ENCODE assay signal across 8 cellular contexts in the genomic region with DNA sequence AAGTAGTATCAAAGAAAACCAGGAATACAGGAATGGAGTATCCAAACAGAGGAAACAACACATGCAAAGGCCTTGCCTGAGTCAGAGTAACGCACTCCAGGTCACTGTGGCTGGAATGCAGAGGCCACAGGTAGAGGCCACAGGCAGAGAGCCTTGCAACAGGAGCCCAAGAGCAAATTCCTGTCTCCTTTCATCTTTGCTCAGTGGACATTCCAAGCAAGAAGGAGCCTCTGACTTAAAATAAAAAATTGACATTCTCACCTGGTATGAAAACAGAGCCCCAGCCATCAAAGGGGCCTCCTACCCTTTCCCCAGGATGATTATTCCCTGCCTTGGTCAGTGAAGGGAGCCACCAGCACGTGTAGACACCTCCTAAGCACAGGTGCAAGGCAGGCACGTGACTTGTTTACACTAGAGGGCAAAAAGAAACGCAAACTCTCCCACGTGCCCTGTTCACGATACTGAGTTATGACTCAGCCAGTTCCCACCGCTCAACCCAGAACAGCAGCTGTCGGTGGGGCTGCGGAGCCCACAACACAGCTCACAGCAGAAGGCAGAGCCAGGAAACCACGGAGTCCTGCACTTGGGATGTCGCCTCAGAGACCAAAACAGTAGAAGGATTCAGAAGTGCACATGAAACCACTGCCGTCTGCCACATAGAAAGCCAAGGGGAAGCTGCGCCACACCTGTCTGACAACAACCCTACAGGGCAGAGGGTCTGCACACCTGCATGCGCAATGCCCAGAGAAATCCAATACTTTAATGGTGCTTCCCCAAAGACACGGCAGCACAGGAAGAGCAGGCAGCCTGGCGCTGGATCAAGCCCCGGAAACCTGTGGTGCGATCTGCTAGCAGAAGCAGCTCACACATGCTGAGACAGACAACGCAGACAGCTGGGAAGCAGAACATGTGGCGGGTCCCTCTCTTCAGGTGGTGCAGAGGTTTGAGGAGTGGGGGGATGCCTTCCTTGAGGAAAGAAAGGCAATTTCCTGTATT. TPM values are rescaled to one million over a fixed set of nuclear protein-coding genes. Genes with fewer than 3 reads are reported as not detected.
DNase-seq lines count a peak whose midpoint lies in the region; ATAC-seq and TF ChIP-seq lines count a peak whose summit lies in the region.

No MANE protein-coding gene starts in this region.

- H3K4me3 Mint-ChIP-seq in natural killer cell: peak overlapping the region; percentile 69

- H3K27ac ChIP-seq in thymus (ENCODE audit: low read depth): peak overlapping the region; percentile 69

- peaks cover 17 to 22% of the 10 kb centered on the region in 2 donors for H3K4me1 Mint-ChIP-seq in natural killer cell

- H3K9me3 ChIP-seq in endocrine pancreas (ENCODE audit: control insufficient read depth, low read length) (no peaks in the 10 kb centered on the region), thymus (ENCODE audit: control insufficient read depth) (no peaks in the 10 kb centered on the region)

- peaks cover 21 to 33% of the 10 kb centered on the region in 2 donors for H3K27me3 Mint-ChIP-seq in natural killer cell (ENCODE audit: low read depth in 2 of 2)

- H3K36me3 Mint-ChIP-seq in natural killer cell: no peaks in the 10 kb centered on the region

- H3K9me3 Mint-ChIP-seq in natural killer cell: no peaks in the 10 kb centered on the region

- no peak overlapping the region for H3K9ac ChIP-seq in endocrine pancreas (ENCODE audit: control insufficient read depth, insufficient read depth, low read length)

- no peaks in the 10 kb centered on the region for H3K36me3 ChIP-seq in endocrine pancreas (ENCODE audit: control insufficient read depth, insufficient read depth, low read length)
- H3K36me3 ChIP-seq in thymus (ENCODE audit: control insufficient read depth, insufficient read depth): no peaks in the 10 kb centered on the region

- H3K4me3 ChIP-seq in endocrine pancreas (ENCODE audit: control insufficient read depth, insufficient read depth, low read length): peak overlapping the region; percentile 28
- peak overlapping the region; percentile 22 for H3K4me3 ChIP-seq in thymus (ENCODE audit: low read length)

- H3K4me1 ChIP-seq in endocrine pancreas (ENCODE audit: control insufficient read depth, insufficient read depth, low read length): peaks cover 10% of the 10 kb centered on the region
- H3K4me1 ChIP-seq in thymus (ENCODE audit: control insufficient read depth, insufficient read depth, low read length): peaks cover 14% of the 10 kb centered on the region

- TF ChIP-seq CTCF in natural killer cell (IDR thresholded peaks at IDR 0.05): no peak

- peak; percentile 90 for DNase-seq in A172 (ENCODE audit: low spot score)
- DNase-seq in NCI-H2196 treated with DMSO at 0.1 percent for 48 hours (lab: John Stamatoyannopoulos, UW; ENCODE audit: unreplicated experiment): peak; percentile 91
- peak; percentile 70 for DNase-seq in activated CD8-positive, alpha-beta memory T cell treated with anti-CD3 and anti-CD28 coated beads for 24 hours
- peak; percentile 20 for DNase-seq in natural killer cell

- H3K27me3 ChIP-seq in endocrine pancreas (ENCODE audit: control insufficient read depth, insufficient read depth, low read length) (no peaks in the 10 kb centered on the region), thymus (ENCODE audit: control insufficient read depth, insufficient read depth) (no peaks in the 10 kb centered on the region)

- intact Hi-C loops in natural killer cell (cut with micrococcal nuclease): no loop called here

- ATAC-seq in GM18907 (IDR thresholded peaks at IDR 0.05; ENCODE audit: unreplicated experiment) (peak; percentile 94), HG03108 (IDR thresholded peaks at IDR 0.05; ENCODE audit: unreplicated experiment) (peak; percentile 86), natural killer cell (peak; percentile 77 to 88 (median 82))

- H3K27ac Mint-ChIP-seq in natural killer cell: peak overlapping the region in 1 of 2 donors; percentile 69

- 6% methylated on average over 20 of the region's 20 CpGs for WGBS in thymus

RNA-seq across cellular contexts. Expression of a gene that starts 52.1 kb away (rescaled TPM):
- 118 and 146 TPM in 2 replicates for total RNA-seq in A172 (2014; rRNA removed; shearing (Covaris generic))
- 1 to 10 TPM; 1.0 to 8.4 (median 5.4) TPM for total RNA-seq in natural killer cell
- polyA plus RNA-seq in thymus: 16.9 TPM

Comparison
In these comparisons a context has a peak if more than half of its experiments do, and no peak if none do; other contexts are left out.
1. Peak in every context shown above with its lines: DNase-seq, ATAC-seq, H3K4me3 ChIP-seq and H3K27ac ChIP-seq.
2. DNase-seq: peak in every context shown above with its lines; median percentile 91 in NCI-H2196 treated with DMSO at 0.1 percent for 48 hours; 90 in A172; 70 in activated CD8-positive, alpha-beta memory T cell treated with anti-CD3 and anti-CD28 coated beads for 24 hours; 20 in natural killer cell.
3. RNA of a gene that starts 52.1 kb away (total RNA-seq): 118 to 146 TPM in A172; 1.0 to 8.4 TPM in natural killer cell; every median in the first group is over 10 times any median in the second.